In the genomic region with DNA sequence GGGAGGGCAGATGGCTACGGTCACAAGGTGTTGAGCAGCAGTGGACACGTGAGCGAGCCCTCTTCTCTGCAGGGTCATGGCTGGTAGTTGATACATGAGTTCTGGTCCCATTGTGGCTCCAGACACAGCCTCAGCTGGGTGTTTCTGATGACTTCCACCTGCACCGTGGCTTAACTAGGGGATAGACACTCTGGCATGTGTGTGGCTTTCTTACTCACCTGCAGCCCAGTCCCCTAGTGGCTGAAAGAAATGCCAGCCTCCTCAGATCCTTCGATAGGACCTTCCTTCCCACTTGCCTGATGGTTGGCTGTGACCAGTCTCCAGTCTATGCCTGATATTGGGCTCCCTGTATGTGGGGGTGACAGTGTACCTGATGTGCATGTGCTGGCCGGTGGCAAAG, we compare ENCODE assay signal across 1 cellular context.
TF ChIP-seq lines count a peak whose summit lies in the region.

No MANE protein-coding gene starts in this region.

TF ChIP-seq in GM12878, 131 proteins besides CTCF, POLR2A, EP300 and RAD21:
- TF ChIP-seq EED (IDR thresholded peaks at IDR 0.05; ENCODE audit: low read depth) (no peak), IKZF2 (IDR thresholded peaks at IDR 0.05) (no peak), MEF2B (IDR thresholded peaks at IDR 0.05; ENCODE audit: partially characterized antibody, poor library complexity, severe bottlenecking) (no peak)
TF ChIP-seq in GM12878: peak in this region for 0.
